ENCODE assay signal across 9 cellular contexts in the genomic region with DNA sequence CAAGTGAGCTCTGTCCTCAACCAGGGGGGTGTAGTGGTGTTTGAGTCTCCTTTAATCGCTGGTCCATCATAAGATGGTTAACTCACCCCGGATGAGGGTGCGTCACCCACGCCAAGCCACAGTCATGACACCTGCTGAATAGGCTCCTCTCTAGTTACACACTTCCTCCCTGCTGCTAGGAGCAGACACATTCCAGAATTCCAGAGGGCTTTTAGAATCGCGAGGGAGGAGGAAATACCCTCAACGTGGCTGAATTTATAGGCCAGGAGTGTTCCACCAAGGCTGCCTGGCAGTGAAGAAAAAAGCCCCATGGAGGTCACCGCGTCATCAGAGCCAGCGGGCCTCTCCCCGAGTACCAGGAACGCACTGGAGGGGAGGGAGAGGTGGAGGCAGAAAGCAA. TPM values are rescaled to one million over a fixed set of nuclear protein-coding genes. Genes with fewer than 3 reads are reported as not detected.
DNase-seq lines count a peak whose midpoint lies in the region; ATAC-seq and TF ChIP-seq lines count a peak whose summit lies in the region.
"Had no signal": no experiment of that assay in that cellular context is flagged by ENCODE, and none has a peak within 500 bp of the region (broad histone marks: within the 10 kb centered on the region; RNA-seq: fewer than 3 reads in every experiment).

No MANE protein-coding gene starts in this region.

- peaks cover 11 to 73% (median 29%) of the 10 kb centered on the region in 3 donors for H3K36me3 Mint-ChIP-seq in CD8-positive, alpha-beta memory T cell
- H3K36me3 Mint-ChIP-seq in neural progenitor cell = peaks cover 6% of the 10 kb centered on the region

- no peak overlapping the region for H2AFZ ChIP-seq in neural progenitor cell (replicated peaks)

- CTCF ChIA-PET in CD8-positive, alpha-beta memory T cell (lab: Charles Lee) = interaction anchor here (1.1 to 10.2 kb wide), 6 partner anchors 7 to 146 kb away, joined by 3 to 105 read pairs (median 46); no protein-coding TSS in a partner anchor

- peaks cover 10% of the 10 kb centered on the region for H3F3A ChIP-seq in neural progenitor cell (ENCODE audit: low read depth)

- peak overlapping the region; percentile 49 for H3K4me3 ChIP-seq in CD8-positive, alpha-beta memory T cell (ENCODE audit: low read length)
- no peak overlapping the region for H3K4me3 ChIP-seq in RWPE2 (ENCODE audit: severe bottlenecking)
- H3K4me3 ChIP-seq in duodenal mucosa (ENCODE audit: low read depth in 1 of 2, low read length in 2 of 2) = peak overlapping the region; percentile 65 to 73
- H3K4me3 ChIP-seq in neural progenitor cell = no peak overlapping the region
- H3K4me3 ChIP-seq in ovary = no peak overlapping the region

- TF ChIP-seq EP300 in ovary (IDR thresholded peaks at IDR 0.05) = no peak

- 64 to 68% (median 67%) methylated on average over 12 of the region's 12 CpGs for WGBS in ovary, 3 donors

- no peaks in the 10 kb centered on the region for H3K9me3 ChIP-seq in CD8-positive, alpha-beta memory T cell (ENCODE audit: low read length)
- no peaks in the 10 kb centered on the region for H3K9me3 ChIP-seq in RWPE2 (ENCODE audit: severe bottlenecking)
- no peaks in the 10 kb centered on the region for H3K9me3 ChIP-seq in duodenal mucosa (ENCODE audit: control insufficient read depth in 1 of 2, low read length in 2 of 2)
- no peaks in the 10 kb centered on the region for H3K9me3 ChIP-seq in neural progenitor cell (ENCODE audit: low read depth)
- H3K9me3 ChIP-seq in ovary = no peaks in the 10 kb centered on the region

- peak overlapping the region; percentile 88 to 100 (median 94) for H3K27ac Mint-ChIP-seq in CD8-positive, alpha-beta memory T cell
- no peak overlapping the region for H3K27ac Mint-ChIP-seq in neural progenitor cell

- ATAC-seq in RWPE2 (ENCODE audit: low read depth) (peak; percentile 83), HG03442 (IDR thresholded peaks at IDR 0.05; ENCODE audit: unreplicated experiment) (no peak)

- TF ChIP-seq POLR2A in ovary (IDR thresholded peaks at IDR 0.05) = no peak

- TF ChIP-seq CTCF in RWPE2 (IDR thresholded peaks at IDR 0.05; ENCODE audit: poor library complexity, severe bottlenecking) (no peak), neural progenitor cell (IDR thresholded peaks at IDR 0.05) (no peak), ovary (IDR thresholded peaks at IDR 0.05) (no peak)

- intact Hi-C loops in ovary (cut with DNase I) = no loop called here

- POLR2A ChIA-PET in CD8-positive, alpha-beta memory T cell (lab: Charles Lee) = interaction anchor here (0.9 to 1.7 kb wide), 3 partner anchors 15 to 26 kb away, joined by 3 to 9 read pairs (median 3); no protein-coding TSS in a partner anchor

- H3K4me3 Mint-ChIP-seq in CD8-positive, alpha-beta memory T cell = peak overlapping the region; percentile 88 to 100 (median 98)
- H3K4me3 Mint-ChIP-seq in neural progenitor cell = no peak overlapping the region

- no peaks in the 10 kb centered on the region for H3K27me3 Mint-ChIP-seq in CD8-positive, alpha-beta memory T cell
- H3K27me3 Mint-ChIP-seq in neural progenitor cell (ENCODE audit: insufficient read depth, low read depth) = peaks cover 3% of the 10 kb centered on the region

- H3K4me1 Mint-ChIP-seq in CD8-positive, alpha-beta memory T cell = peaks cover 71 to 80% (median 75%) of the 10 kb centered on the region in 3 donors
- H3K4me1 Mint-ChIP-seq in neural progenitor cell = peaks cover 21% of the 10 kb centered on the region

- H3K79me2 ChIP-seq in neural progenitor cell (ENCODE audit: low read depth) = peaks cover 4% of the 10 kb centered on the region

- H3K9ac ChIP-seq in duodenal mucosa (ENCODE audit: low read depth in 1 of 2, low read length in 2 of 2) (peak overlapping the region; percentile 13 to 66), neural progenitor cell (no peak overlapping the region)

- H3K4me2 ChIP-seq in neural progenitor cell = peak overlapping the region; percentile 3

- H3K27ac ChIP-seq in CD8-positive, alpha-beta memory T cell (ENCODE audit: low read depth, low read length) = peak overlapping the region; percentile 60
- H3K27ac ChIP-seq in RWPE2 (ENCODE audit: poor library complexity, severe bottlenecking) (peak overlapping the region; percentile 32), duodenal mucosa (ENCODE audit: low read depth, low read length) (peak overlapping the region; percentile 39), neural progenitor cell (no peak overlapping the region), ovary (no peak overlapping the region)

- peak in 4 of 5 donors; percentile 37 to 67 (median 54) for DNase-seq in CD8-positive, alpha-beta memory T cell
- DNase-seq in RWPE2 (ENCODE audit: low spot score) (no peak), neural progenitor cell (ENCODE audit: low spot score) (peak; percentile 27), NCI-H146 treated with DMSO at 0.1 percent for 48 hours (lab: John Stamatoyannopoulos, UW; ENCODE audit: unreplicated experiment) (no peak), NAMALWA (ENCODE audit: low spot score) (no peak), ovary (no peak)
- DNase-seq: NCI-H2081 had no signal

- peaks cover 28% of the 10 kb centered on the region for H3K36me3 ChIP-seq in CD8-positive, alpha-beta memory T cell (ENCODE audit: insufficient read depth, low read length)
- H3K36me3 ChIP-seq in RWPE2 (ENCODE audit: low read depth) = peaks cover 13% of the 10 kb centered on the region
- H3K36me3 ChIP-seq in duodenal mucosa (ENCODE audit: control insufficient read depth in 1 of 2, insufficient read depth in 2 of 2, low read length in 2 of 2) = peaks cover 20 to 41% of the 10 kb centered on the region in 2 donors
- no peaks in the 10 kb centered on the region for H3K36me3 ChIP-seq in neural progenitor cell
- no peaks in the 10 kb centered on the region for H3K36me3 ChIP-seq in ovary

- H3K9me3 Mint-ChIP-seq in CD8-positive, alpha-beta memory T cell = no peaks in the 10 kb centered on the region
- H3K9me3 Mint-ChIP-seq in neural progenitor cell = no peaks in the 10 kb centered on the region

- H3K4me1 ChIP-seq in CD8-positive, alpha-beta memory T cell (ENCODE audit: insufficient read depth, low read length) = peaks cover 63% of the 10 kb centered on the region
- peaks cover 12% of the 10 kb centered on the region for H3K4me1 ChIP-seq in RWPE2 (ENCODE audit: insufficient read depth, poor library complexity, severe bottlenecking)
- H3K4me1 ChIP-seq in duodenal mucosa (ENCODE audit: control insufficient read depth in 1 of 2, insufficient read depth in 2 of 2, low read length in 2 of 2) = peaks cover 59 to 60% of the 10 kb centered on the region in 2 donors
- H3K4me1 ChIP-seq in neural progenitor cell = peaks cover 11% of the 10 kb centered on the region
- H3K4me1 ChIP-seq in ovary (ENCODE audit: insufficient read depth) = peaks cover 4% of the 10 kb centered on the region

- H4K20me1 ChIP-seq in neural progenitor cell (ENCODE audit: low read depth) = no peaks in the 10 kb centered on the region

- H3K27me3 ChIP-seq in CD8-positive, alpha-beta memory T cell (ENCODE audit: insufficient read depth, low read length, poor library complexity, severe bottlenecking) = no peaks in the 10 kb centered on the region
- no peaks in the 10 kb centered on the region for H3K27me3 ChIP-seq in RWPE2 (ENCODE audit: insufficient read depth, poor library complexity, severe bottlenecking)
- H3K27me3 ChIP-seq in duodenal mucosa (ENCODE audit: control insufficient read depth in 1 of 2, insufficient read depth in 2 of 2, low read length in 2 of 2) = no peaks in the 10 kb centered on the region
- H3K27me3 ChIP-seq in neural progenitor cell = no peaks in the 10 kb centered on the region
- no peaks in the 10 kb centered on the region for H3K27me3 ChIP-seq in ovary

RNA-seq across cellular contexts. Expression of a gene that starts 5.1 kb away (rescaled TPM):
- 10 to 100 TPM; 22.2 to 25.0 TPM for total RNA-seq in CD8-positive, alpha-beta memory T cell
- polyA plus RNA-seq in CD8-positive, alpha-beta memory T cell = 240 TPM
- 15.1 and 21.0 TPM in 2 replicates for total RNA-seq in neural progenitor cell (ENCODE audit: low replicate concordance)
- total RNA-seq in ovary = 10 to 100 TPM in 4 of 7 donors, 1 to 10 TPM in 3; 4.1 to 17.8 (median 11.3) TPM
- polyA plus RNA-seq in ovary = 10 to 100 TPM; 16.7 to 35.7 TPM

Comparison
In these comparisons a context has a peak if more than half of its experiments do, and no peak if none do; other contexts are left out.
1. DNase-seq: peak in CD8-positive, alpha-beta memory T cell (4 of 5) and neural progenitor cell (single experiment); none in RWPE2 (single experiment), NCI-H146 treated with DMSO at 0.1 percent for 48 hours (single experiment), NAMALWA (single experiment) and ovary (0 of 5).
2. H3K27ac ChIP-seq: peak in CD8-positive, alpha-beta memory T cell (single experiment), RWPE2 (single experiment) and duodenal mucosa (single experiment); none in neural progenitor cell (single experiment) and ovary (0 of 2).
3. H3K4me3 ChIP-seq: peak in CD8-positive, alpha-beta memory T cell (single experiment) and duodenal mucosa (2 of 2); none in RWPE2 (single experiment), neural progenitor cell (single experiment) and ovary (single experiment).